ENCODE assay signal across 13 cellular contexts in genomic region chr10:82813856-82814255, GRCh38.
DNase-seq lines count a peak whose midpoint lies in the region; ATAC-seq and TF ChIP-seq lines count a peak whose summit lies in the region.
"Had no signal": no experiment of that assay in that cellular context is flagged by ENCODE, and none has a peak within 500 bp of the region (broad histone marks: within the 10 kb centered on the region; RNA-seq: fewer than 3 reads in every experiment).

No MANE protein-coding gene starts in this region.

- no peaks in the 10 kb centered on the region for H3K4me1 ChIP-seq in naive thymus-derived CD4-positive, alpha-beta T cell (ENCODE audit: control insufficient read depth in 2 of 2, insufficient read depth in 2 of 2, low read length in 2 of 2)

- no peak for TF ChIP-seq CTCF in osteocyte (IDR thresholded peaks at IDR 0.05)

- H3K27me3 Mint-ChIP-seq in osteocyte (ENCODE audit: unreplicated experiment): no peaks in the 10 kb centered on the region
- no peaks in the 10 kb centered on the region for H3K27me3 Mint-ChIP-seq in naive thymus-derived CD4-positive, alpha-beta T cell

- CTCF ChIA-PET in naive thymus-derived CD4-positive, alpha-beta T cell (lab: Charles Lee): no interaction called here

- H3K4me1 Mint-ChIP-seq in osteocyte (ENCODE audit: unreplicated experiment): no peaks in the 10 kb centered on the region
- H3K4me1 Mint-ChIP-seq in naive thymus-derived CD4-positive, alpha-beta T cell: no peaks in the 10 kb centered on the region

- H3K36me3 Mint-ChIP-seq in osteocyte (ENCODE audit: unreplicated experiment): no peaks in the 10 kb centered on the region
- no peaks in the 10 kb centered on the region for H3K36me3 Mint-ChIP-seq in naive thymus-derived CD4-positive, alpha-beta T cell

- H3K27ac Mint-ChIP-seq in osteocyte (ENCODE audit: unreplicated experiment): no peak overlapping the region
- H3K27ac Mint-ChIP-seq in naive thymus-derived CD4-positive, alpha-beta T cell: no peak overlapping the region

- POLR2A ChIA-PET in naive thymus-derived CD4-positive, alpha-beta T cell (lab: Charles Lee): no interaction called here

- no peaks in the 10 kb centered on the region for H3K9me3 ChIP-seq in naive thymus-derived CD4-positive, alpha-beta T cell (ENCODE audit: control insufficient read depth in 2 of 3, low read length in 3 of 3)
- H3K9me3 ChIP-seq: MG63 had no signal

- intact Hi-C loops in naive thymus-derived CD4-positive, alpha-beta T cell (cut with micrococcal nuclease): no loop called here

- no peak overlapping the region for H3K27ac ChIP-seq in naive thymus-derived CD4-positive, alpha-beta T cell (ENCODE audit: low read depth, low read length)

- H3K36me3 ChIP-seq in naive thymus-derived CD4-positive, alpha-beta T cell (ENCODE audit: control insufficient read depth in 2 of 3, insufficient read depth in 3 of 3, low read length in 3 of 3): no peaks in the 10 kb centered on the region
- H3K36me3 ChIP-seq: MG63 had no signal

- ATAC-seq in HG03457 (IDR thresholded peaks at IDR 0.05; ENCODE audit: unreplicated experiment): no peak
- ATAC-seq in naive thymus-derived CD4-positive, alpha-beta T cell: no peak
- no peak for ATAC-seq in HG03442 (IDR thresholded peaks at IDR 0.05; ENCODE audit: unreplicated experiment)

- DNase-seq in COLO668 (lab: John Stamatoyannopoulos, UW; ENCODE audit: unreplicated experiment) (peak; percentile 56), MV-4-11 (lab: John Stamatoyannopoulos, UW) (peak; percentile 62), SW480 (ENCODE audit: low spot score) (peak; percentile 97), foreskin melanocyte (peak; percentile 46), osteocyte (ENCODE audit: extremely low spot score, unreplicated experiment) (no peak)
- DNase-seq in naive thymus-derived CD4-positive, alpha-beta T cell: no peak
- DNase-seq: activated CD4-positive, alpha-beta T cell treated with anti-CD3 and anti-CD28 coated beads for 4 hours; GF-D8; MG63; stimulated activated CD4-positive, alpha-beta T cell treated with anti-CD3 and anti-CD28 coated beads, Interleukin-4, amount 100 ng/mL, for 1 hour; stimulated activated naive CD4-positive, alpha-beta T cell had no signal

- H3K4me3 Mint-ChIP-seq in osteocyte (ENCODE audit: unreplicated experiment): no peak overlapping the region
- H3K4me3 Mint-ChIP-seq in naive thymus-derived CD4-positive, alpha-beta T cell: no peak overlapping the region

- H3K9me3 Mint-ChIP-seq in osteocyte (ENCODE audit: unreplicated experiment): no peaks in the 10 kb centered on the region
- peaks cover 0 to 10% (median 1%) of the 10 kb centered on the region in 11 donors for H3K9me3 Mint-ChIP-seq in naive thymus-derived CD4-positive, alpha-beta T cell

- no peak overlapping the region for H3K4me3 ChIP-seq in naive thymus-derived CD4-positive, alpha-beta T cell (ENCODE audit: low read length)
- H3K4me3 ChIP-seq: MG63 had no signal

- no peaks in the 10 kb centered on the region for H3K27me3 ChIP-seq in naive thymus-derived CD4-positive, alpha-beta T cell (ENCODE audit: control insufficient read depth in 2 of 2, insufficient read depth in 2 of 2, low read length in 2 of 2)
- H3K27me3 ChIP-seq: MG63 had no signal

Comparison
In these comparisons a context has a peak if more than half of its experiments do, and no peak if none do; other contexts are left out.
1. DNase-seq: peak in COLO668 (single experiment), MV-4-11 (single experiment), SW480 (single experiment) and foreskin melanocyte (single experiment); none in osteocyte (single experiment) and naive thymus-derived CD4-positive, alpha-beta T cell (0 of 9).